16 cellular contexts compared by ENCODE assay signal in genomic region chr14:81523616-81524015, GRCh38. TPM values are rescaled to one million over a fixed set of nuclear protein-coding genes. Genes with fewer than 3 reads are reported as not detected.
DNase-seq lines count a peak whose midpoint lies in the region; ATAC-seq and TF ChIP-seq lines count a peak whose summit lies in the region.
"Had no signal": no experiment of that assay in that cellular context is flagged by ENCODE, and none has a peak within 500 bp of the region (broad histone marks: within the 10 kb centered on the region; RNA-seq: fewer than 3 reads in every experiment).

No MANE protein-coding gene starts in this region.

- H3K9me3 Mint-ChIP-seq in T-helper 2 cell treated with Interferon-gamma antibody and Interleukin-4, amounts not matched to agents 5 μg/mL and 100 μg/mL, for 36 hours: no peaks in the 10 kb centered on the region
- H3K9me3 Mint-ChIP-seq in CD14-positive monocyte: no peaks in the 10 kb centered on the region
- H3K9me3 Mint-ChIP-seq in Caco-2 (ENCODE audit: unreplicated experiment): no peaks in the 10 kb centered on the region

- POLR2A ChIA-PET in Caco-2 (lab: Charles Lee) (interaction anchor here (2.3 kb wide), 1 partner anchor 10 kb away, joined by 8 read pairs; the partner anchor contains the start of gene SEL1L), OCI-LY7 (lab: Charles Lee) (interaction anchor here (0.7 to 5.4 kb wide), 4 partner anchors 8 to 362 kb away, joined by 3 to 46 read pairs (median 6); partner anchors contain the start of gene SEL1L)

- H3K4me3 Mint-ChIP-seq in T-helper 2 cell treated with Interferon-gamma antibody and Interleukin-4, amounts not matched to agents 5 μg/mL and 100 μg/mL, for 36 hours: no peak overlapping the region
- no peak overlapping the region for H3K4me3 Mint-ChIP-seq in CD14-positive monocyte
- H3K4me3 Mint-ChIP-seq in Caco-2 (ENCODE audit: unreplicated experiment): no peak overlapping the region

- ATAC-seq in GM18520 (IDR thresholded peaks at IDR 0.05; ENCODE audit: unreplicated experiment) (peak; percentile 98), GM21360 (IDR thresholded peaks at IDR 0.05; ENCODE audit: unreplicated experiment) (peak; percentile 50), HG02973 (IDR thresholded peaks at IDR 0.05; ENCODE audit: unreplicated experiment) (peak; percentile 73)
- ATAC-seq: PC-3 had no signal

- no peak overlapping the region for H3K4me2 ChIP-seq in OCI-LY7 (ENCODE audit: low read length)

- no peak overlapping the region for H3K4me3 ChIP-seq in coronary artery
- H3K4me3 ChIP-seq in Caco-2 (ENCODE audit: low read depth, low read length): no peak overlapping the region
- no peak overlapping the region for H3K4me3 ChIP-seq in OCI-LY7 (ENCODE audit: low read depth, low read length, poor library complexity, severe bottlenecking)
- H3K4me3 ChIP-seq: stomach had no signal

- H3K36me3 ChIP-seq in Caco-2 (ENCODE audit: control insufficient read depth, insufficient read depth, low read length) (peaks cover 1% of the 10 kb centered on the region; the same call in 1 of the 2 replicates), OCI-LY7 (ENCODE audit: insufficient read depth, low read length) (peaks cover 87% of the 10 kb centered on the region)

- peaks cover 55% of the 10 kb centered on the region for H3K36me3 Mint-ChIP-seq in T-helper 2 cell treated with Interferon-gamma antibody and Interleukin-4, amounts not matched to agents 5 μg/mL and 100 μg/mL, for 36 hours (ENCODE audit: low read depth)
- peaks cover 54 to 59% of the 10 kb centered on the region in 2 donors for H3K36me3 Mint-ChIP-seq in CD14-positive monocyte
- peaks cover 60% of the 10 kb centered on the region for H3K36me3 Mint-ChIP-seq in Caco-2 (ENCODE audit: insufficient read depth, unreplicated experiment)

- no TSS peak for BruUV-seq in Caco-2 (replicated peaks; lab: Mats Ljungman, UMichigan)
- no TSS peak for BruUV-seq in OCI-LY7 (replicated peaks; lab: Mats Ljungman, UMichigan)

- CTCF ChIA-PET in Caco-2 (lab: Charles Lee): no interaction called here
- CTCF ChIA-PET in OCI-LY7 (lab: Charles Lee; ENCODE audit: unreplicated experiment): no interaction called here

- peaks cover 32% of the 10 kb centered on the region; the same call in 1 of the 2 replicates for H3K79me2 ChIP-seq in OCI-LY7 (ENCODE audit: insufficient read depth, low read depth, low read length)

- no peaks in the 10 kb centered on the region for H3K27me3 Mint-ChIP-seq in T-helper 2 cell treated with Interferon-gamma antibody and Interleukin-4, amounts not matched to agents 5 μg/mL and 100 μg/mL, for 36 hours (ENCODE audit: low read depth)
- H3K27me3 Mint-ChIP-seq in CD14-positive monocyte (ENCODE audit: low read depth in 3 of 3) (peaks cover 0 to 2% (median 0%) of the 10 kb centered on the region in 3 donors), Caco-2 (ENCODE audit: insufficient read depth, unreplicated experiment) (no peaks in the 10 kb centered on the region)

- no peaks in the 10 kb centered on the region for H4K20me1 ChIP-seq in OCI-LY7 (ENCODE audit: insufficient read depth, low read length)

- H3K9me3 ChIP-seq in Caco-2 (no peaks in the 10 kb centered on the region), OCI-LY7 (ENCODE audit: low read length) (no peaks in the 10 kb centered on the region)
- H3K9me3 ChIP-seq: BE2C, stomach had no signal

- TF ChIP-seq CTCF in CD14-positive monocyte (IDR thresholded peaks at IDR 0.05) (no peak), coronary artery (IDR thresholded peaks at IDR 0.05) (no peak), Caco-2 (IDR thresholded peaks at IDR 0.05; ENCODE audit: insufficient read depth in 1 of 2, low read depth in 1 of 2, low read length in 1 of 2, severe bottlenecking in 1 of 2, unreplicated experiment in 1 of 2) (no peak), OCI-LY7 (conservative IDR thresholded peaks at IDR 0.05; ENCODE audit: low read length) (no peak)

- intact Hi-C loops in CD14-positive monocyte (cut with micrococcal nuclease) (no loop called here), Caco-2 (cut with micrococcal nuclease; ENCODE audit: unreplicated experiment) (no loop called here), OCI-LY7 (cut with micrococcal nuclease; ENCODE audit: unreplicated experiment) (loop anchor here (5.0 kb wide), 1 partner anchor 36 kb away; no protein-coding TSS in a partner anchor)

- H3K27ac ChIP-seq in coronary artery (no peak overlapping the region), OCI-LY7 (ENCODE audit: low read depth, low read length, poor library complexity, severe bottlenecking) (no peak overlapping the region)
- H3K27ac ChIP-seq: stomach had no signal

- H3K9me2 ChIP-seq in OCI-LY7 (ENCODE audit: insufficient read depth, low read length): no peaks in the 10 kb centered on the region

- H3K27me3 ChIP-seq in Caco-2 (replicated peaks; ENCODE audit: control insufficient read depth, insufficient read depth, low read length): no peaks in the 10 kb centered on the region
- H3K27me3 ChIP-seq: BE2C, stomach had no signal

- peaks cover 22% of the 10 kb centered on the region for H3K4me1 Mint-ChIP-seq in T-helper 2 cell treated with Interferon-gamma antibody and Interleukin-4, amounts not matched to agents 5 μg/mL and 100 μg/mL, for 36 hours (ENCODE audit: low read depth)
- H3K4me1 Mint-ChIP-seq in CD14-positive monocyte: peaks cover 29% of the 10 kb centered on the region
- peaks cover 15% of the 10 kb centered on the region for H3K4me1 Mint-ChIP-seq in Caco-2 (ENCODE audit: low read depth, unreplicated experiment)

- DNase-seq in T-helper 2 cell treated with Interferon-gamma antibody and Interleukin-4, amounts not matched to agents 5 μg/mL and 100 μg/mL, for 36 hours (ENCODE audit: low spot score): no peak
- DNase-seq in CD14-positive monocyte (ENCODE audit: low spot score): no peak
- DNase-seq in coronary artery (ENCODE audit: low spot score): no peak
- DNase-seq in Caco-2: no peak
- DNase-seq in OCI-LY7 (ENCODE audit: low spot score): no peak
- DNase-seq: activated CD4-positive, alpha-beta T cell treated with anti-CD3 and anti-CD28 coated beads, Interleukin-2, amount 50 U/mL, for 1 hour; activated gamma-delta T cell treated with Interleukin-2 at 50 U/mL for 16 hours; BE2C; H7; head of caudate nucleus; NCI-H2171 treated with DMSO at 0.1 percent for 48 hours; PC-3; stomach had no signal

- H3K4me1 ChIP-seq in Caco-2 (peaks cover 23% of the 10 kb centered on the region), OCI-LY7 (ENCODE audit: insufficient read depth, low read length, poor library complexity, severe bottlenecking) (peaks cover 12% of the 10 kb centered on the region)

- H2AFZ ChIP-seq in OCI-LY7 (ENCODE audit: low read length): no peak overlapping the region

- peak overlapping the region; percentile 2 for H3K27ac Mint-ChIP-seq in T-helper 2 cell treated with Interferon-gamma antibody and Interleukin-4, amounts not matched to agents 5 μg/mL and 100 μg/mL, for 36 hours
- H3K27ac Mint-ChIP-seq in CD14-positive monocyte: no peak overlapping the region
- H3K27ac Mint-ChIP-seq in Caco-2 (ENCODE audit: unreplicated experiment): no peak overlapping the region

RNA-seq across cellular contexts. Expression of gene SEL1L, which starts 10.0 kb away (rescaled TPM):
- 10 to 100 TPM; 42.5 to 48.4 TPM for polyA plus RNA-seq in CD14-positive monocyte
- 103 and 116 TPM in 2 replicates for total RNA-seq in Caco-2 (2022)
- 58.3 and 68.8 TPM in 2 replicates for total RNA-seq in OCI-LY7 (2014; rRNA removed; shearing (Covaris generic))
- total RNA-seq in OCI-LY7 (2022): 185 and 195 TPM in 2 replicates
